Comparison of ENCODE assay signal across 1 cellular context in genomic region chr9:133681658-133682306, GRCh38.
TF ChIP-seq lines count a peak whose summit lies in the region.

No MANE protein-coding gene starts in this region.

TF ChIP-seq in SK-N-SH treated with all-trans-retinoic acid at 6 μM for 48 hours, 23 proteins besides CTCF, POLR2A, EP300 and RAD21 (continued from another document):
- no peak for TF ChIP-seq POU6F1 (CRISPR knock-in tag; IDR thresholded peaks at IDR 0.05; ENCODE audit: borderline replicate concordance, low read depth)
- TF ChIP-seq OSR1 (CRISPR knock-in tag; IDR thresholded peaks at IDR 0.05) = no peak
- no peak for TF ChIP-seq CSDC2 (CRISPR knock-in tag; IDR thresholded peaks at IDR 0.05)
- no peak for TF ChIP-seq ZNF70 (CRISPR knock-in tag; IDR thresholded peaks at IDR 0.05)
- TF ChIP-seq CREB5 (CRISPR knock-in tag; IDR thresholded peaks at IDR 0.05; ENCODE audit: low read depth) = no peak
- no peak for TF ChIP-seq TCF4 (CRISPR knock-in tag; IDR thresholded peaks at IDR 0.05; ENCODE audit: borderline replicate concordance)
